ENCODE assay signal across 24 cellular contexts in the genomic region with DNA sequence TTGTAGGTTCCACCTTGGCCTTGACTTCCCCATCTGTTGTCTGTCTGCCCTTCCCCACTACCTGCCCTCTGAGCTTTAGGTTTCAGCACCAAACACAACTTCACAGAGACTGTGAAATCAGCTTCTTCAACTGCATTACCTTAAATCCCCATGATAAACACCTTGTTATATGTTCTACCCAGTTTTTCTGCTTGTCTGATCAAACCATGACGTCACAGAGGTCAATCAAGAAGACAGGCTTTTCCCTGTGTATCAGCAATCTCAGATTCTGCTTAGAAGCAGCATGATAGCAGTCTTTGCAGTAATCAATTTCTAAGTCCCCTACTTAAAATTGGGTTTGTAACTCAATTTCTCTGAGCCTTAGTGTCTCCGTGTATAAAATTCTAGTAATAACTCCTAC.
"Had no signal": no experiment of that assay in that cellular context is flagged by ENCODE, and none has a peak within 500 bp of the region (broad histone marks: within the 10 kb centered on the region; RNA-seq: fewer than 3 reads in every experiment).

No MANE protein-coding gene starts in this region.

- H3K36me3 ChIP-seq: left ventricle myocardium inferior, ovary, right atrium auricular region, stomach, thyroid gland, upper lobe of right lung had no signal

- H2AFZ ChIP-seq: hepatocyte had no signal

- H3K4me2 ChIP-seq: hepatocyte had no signal

- H3K79me2 ChIP-seq: hepatocyte had no signal

- H3K4me1 ChIP-seq: left ventricle myocardium inferior, right atrium auricular region, stomach, testis, thyroid gland, upper lobe of right lung had no signal

- H3K4me3 ChIP-seq: hepatocyte, left ventricle myocardium inferior, lung, mucosa of descending colon, ovary, right atrium auricular region, skin epidermis, stomach, testis, thyroid gland, upper lobe of right lung had no signal

- FAIRE-seq: urothelium cell line had no signal

- H3K27me3 ChIP-seq: hepatocyte, ovary, right atrium auricular region, stomach, testis, thyroid gland, upper lobe of right lung had no signal

- DNase-seq: islet precursor cell; left ventricle myocardium inferior; midbrain; mucosa of descending colon; naive thymus-derived CD4-positive, alpha-beta T cell; ovary; stimulated activated CD4-positive, alpha-beta T cell treated with anti-CD3 and anti-CD28 coated beads, Interleukin-12 subunit alpha, Interleukin-12 subunit beta, amount 100 ng/mL, for 4 hours; stimulated activated CD4-positive, alpha-beta T cell treated with anti-CD3 and anti-CD28 coated beads, Interleukin-15, amount 100 ng/mL, for 24 hours; stimulated activated CD4-positive, alpha-beta T cell treated with anti-CD3 and anti-CD28 coated beads, Interleukin-2, amount 100 ng/mL, for 24 hours; stimulated activated CD4-positive, alpha-beta T cell treated with anti-CD3 and anti-CD28 coated beads, Interleukin-4, amount 100 ng/mL, for 1 hour; stimulated activated naive B cell treated with anti-CD40 and anti-IgM and Interleukin-4, amounts not matched to agents 10 μg/mL and 1 μg/mL and 100 μg/mL, for 72 hours; stimulated activated naive CD8-positive, alpha-beta T cell treated with anti-CD3 and anti-CD28 coated beads, Interleukin-15, Interleukin-2, amounts not matched to agents 100 U/mL and 50 U/mL, for 24 hours; stomach; testis; thyroid gland; trophoblast cell; upper lobe of right lung had no signal

- H3K27ac ChIP-seq: hepatocyte, left ventricle myocardium inferior, ovary, right atrium auricular region, skin epidermis, stomach, testis, thyroid gland, upper lobe of right lung had no signal

- H3K9me3 ChIP-seq: left ventricle myocardium inferior, mucosa of descending colon, ovary, right atrium auricular region, stomach, testis, thyroid gland, upper lobe of right lung had no signal

- ATAC-seq: mucosa of descending colon; naive thymus-derived CD4-positive, alpha-beta T cell; natural killer cell treated with Interleukin-12 subunit alpha and Interleukin-12 subunit beta and Interleukin-15 and Interleukin-18, amount 100 ng/mL, for 72 hours; sciatic nerve; stimulated activated naive B cell treated with anti-CD40 and anti-IgM and Interleukin-4, amounts not matched to agents 10 μg/mL and 1 μg/mL and 100 μg/mL, for 72 hours; stimulated activated naive CD8-positive, alpha-beta T cell treated with anti-CD3 and anti-CD28 coated beads, Interleukin-15, Interleukin-2, amounts not matched to agents 100 U/mL and 50 U/mL, for 24 hours; upper lobe of right lung had no signal
